Comparison of ENCODE assay signal across 8 cellular contexts in genomic region chr6:3750324-3751018, GRCh38. TPM values are rescaled to one million over a fixed set of nuclear protein-coding genes. Genes with fewer than 3 reads are reported as not detected.
DNase-seq lines count a peak whose midpoint lies in the region; ATAC-seq and TF ChIP-seq lines count a peak whose summit lies in the region.

No MANE protein-coding gene starts in this region.

- peaks cover 2% of the 10 kb centered on the region for H3K79me2 ChIP-seq in parathyroid adenoma

- H3K9me3 ChIP-seq in ascending aorta (peaks cover 0 to 10% of the 10 kb centered on the region in 2 donors), right cardiac atrium (ENCODE audit: control insufficient read depth, low read length) (no peaks in the 10 kb centered on the region), parathyroid adenoma (ENCODE audit: control insufficient read depth, low read length) (no peaks in the 10 kb centered on the region)

- H3K4me1 ChIP-seq in ascending aorta (peaks cover 10 to 17% of the 10 kb centered on the region in 2 donors), right cardiac atrium (ENCODE audit: control insufficient read depth, insufficient read depth, low read length) (peaks cover 6% of the 10 kb centered on the region), parathyroid adenoma (peaks cover 4% of the 10 kb centered on the region)

- intact Hi-C loops in ascending aorta (cut with DNase I) (loop anchor here (1.0 to 2.0 kb wide), 3 partner anchors 53 to 162 kb away; no protein-coding TSS in a partner anchor), right cardiac atrium (cut with DNase I) (loop anchor here in 1 of 4 donors (10.0 kb wide), 1 partner anchor 54 kb away; no protein-coding TSS in a partner anchor)

- ATAC-seq in right cardiac atrium = peak; percentile 76 to 77
- ATAC-seq in HG03565 (IDR thresholded peaks at IDR 0.05; ENCODE audit: unreplicated experiment) = no peak

- peak; percentile 44 for DNase-seq in NCI-H146 (lab: John Stamatoyannopoulos, UW)
- DNase-seq in NCI-H146 treated with DMSO at 0.1 percent for 48 hours (lab: John Stamatoyannopoulos, UW; ENCODE audit: unreplicated experiment) = no peak
- peak; percentile 71 for DNase-seq in LHCN-M2 (ENCODE audit: low read depth)
- peak; percentile 52 to 89 for DNase-seq in ascending aorta (ENCODE audit: low spot score in 2 of 2)
- peak; percentile 89 to 96 (median 95) for DNase-seq in right cardiac atrium
- DNase-seq in stimulated activated naive CD4-positive, alpha-beta T cell treated with Interleukin-2 at 50 U/mL for 16 hours (lab: John Stamatoyannopoulos, UW) = no peak

- H3K4me3 ChIP-seq in ascending aorta = peak overlapping the region; percentile 81 to 82
- peak overlapping the region; percentile 51 for H3K4me3 ChIP-seq in right cardiac atrium (ENCODE audit: low read length)
- H3K4me3 ChIP-seq in parathyroid adenoma (ENCODE audit: low read depth, low read length) = peak overlapping the region; percentile 82

- peak overlapping the region; percentile 100 for H3K27ac ChIP-seq in ascending aorta
- peak overlapping the region; percentile 86 for H3K27ac ChIP-seq in right cardiac atrium (ENCODE audit: low read length)
- peak overlapping the region; percentile 72 for H3K27ac ChIP-seq in parathyroid adenoma

- no peak overlapping the region for H3K9ac ChIP-seq in parathyroid adenoma

- peaks cover 7 to 31% of the 10 kb centered on the region in 2 donors for H3K36me3 ChIP-seq in ascending aorta
- H3K36me3 ChIP-seq in parathyroid adenoma (ENCODE audit: control insufficient read depth, insufficient read depth, low read length) = no peaks in the 10 kb centered on the region

- peak overlapping the region; percentile 94 for H3K4me2 ChIP-seq in parathyroid adenoma (ENCODE audit: low read length)

- 1% methylated on average over 68 of the region's 68 CpGs for WGBS in right cardiac atrium

- peak overlapping the region; percentile 95 for H2AFZ ChIP-seq in parathyroid adenoma

- no peak for TF ChIP-seq CTCF in ascending aorta (IDR thresholded peaks at IDR 0.05)
- no peak for TF ChIP-seq CTCF in parathyroid adenoma (IDR thresholded peaks at IDR 0.05)

- H3K27me3 ChIP-seq in ascending aorta (no peaks in the 10 kb centered on the region), right cardiac atrium (ENCODE audit: control insufficient read depth, insufficient read depth) (no peaks in the 10 kb centered on the region), parathyroid adenoma (ENCODE audit: control insufficient read depth, insufficient read depth, low read length) (no peaks in the 10 kb centered on the region)

RNA-seq across cellular contexts. Expression of gene PXDC1, which starts 1.0 kb away (rescaled TPM):
- total RNA-seq in LHCN-M2 (2014; rRNA removed) (43.1 and 44.6 TPM in 2 replicates), ascending aorta (310 TPM), right cardiac atrium (10 to 100 TPM; 18.9 to 43.9 (median 24.1) TPM)
- 58.3 TPM for polyA plus RNA-seq in LHCN-M2 (2012)
- polyA plus RNA-seq in right cardiac atrium = 23.7 TPM

Comparison
In these comparisons a context has a peak if more than half of its experiments do, and no peak if none do; other contexts are left out.
1. DNase-seq: peak in NCI-H146 (single experiment), LHCN-M2 (single experiment), ascending aorta (2 of 2) and right cardiac atrium (3 of 3); none in NCI-H146 treated with DMSO at 0.1 percent for 48 hours (single experiment) and stimulated activated naive CD4-positive, alpha-beta T cell treated with Interleukin-2 at 50 U/mL for 16 hours (single experiment).
2. Peak in every context shown above with its lines, with median percentiles within 50 percentile points of each other: H3K27ac ChIP-seq and H3K4me3 ChIP-seq.